ENCODE assay signal across 10 cellular contexts in the genomic region with DNA sequence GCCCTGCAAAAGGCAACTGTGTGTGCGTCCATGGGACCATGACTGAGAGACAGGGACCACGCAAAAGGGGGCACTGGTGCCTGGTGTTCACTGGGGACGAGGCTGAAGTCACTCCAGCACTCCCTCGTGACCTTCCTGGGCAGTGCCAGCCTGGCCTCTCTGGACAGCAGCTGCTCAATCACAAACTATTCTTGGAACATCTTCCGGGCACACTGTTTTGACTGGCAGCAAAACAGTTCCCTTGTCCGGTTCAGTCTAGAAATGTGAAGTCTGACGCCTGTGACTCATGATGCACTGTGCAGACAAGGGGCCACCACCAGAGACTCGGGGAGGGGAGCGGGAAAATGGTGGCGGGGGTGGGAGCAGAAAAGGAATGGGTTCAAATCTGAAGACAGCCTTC. TPM values are rescaled to one million over a fixed set of nuclear protein-coding genes. Genes with fewer than 3 reads are reported as not detected.
A peak's percentile ranks its signal among the peaks of the same experiment; 100 is the strongest.
DNase-seq lines count a peak whose midpoint lies in the region; ATAC-seq and FAIRE-seq lines count a peak whose summit lies in the region.
"Had no signal": no experiment of that assay in that cellular context is flagged by ENCODE, and none has a peak within 500 bp of the region (broad histone marks: within the 10 kb centered on the region; RNA-seq: fewer than 3 reads in every experiment).

No MANE protein-coding gene starts in this region.

- intact Hi-C loops in aorta (cut with DNase I): loop anchor here (1.0 to 10.0 kb wide), 4 partner anchors 42 to 104 kb away; a partner anchor contains a TSS

- peaks cover 8% of the 10 kb centered on the region for H3K36me3 Mint-ChIP-seq in activated T-cell treated with anti-CD3 and anti-CD28 coated beads, Interleukin-2, amount 50 U/mL, for 24 hours (ENCODE audit: low read depth)
- H3K36me3 Mint-ChIP-seq in activated CD4-positive, alpha-beta T cell treated with anti-CD3 and anti-CD28 coated beads, Interleukin-2, amount 10 ng/mL, durations not matched to agents 7 days and 5 days (ENCODE audit: low read depth): peaks cover 3% of the 10 kb centered on the region

- CTCF ChIA-PET in activated CD4-positive, alpha-beta T cell treated with anti-CD3 and anti-CD28 coated beads, Interleukin-2, amount 10 ng/mL, durations not matched to agents 7 days and 5 days (lab: Charles Lee): interaction anchor here (1.1 kb wide), 1 partner anchor 43 kb away, joined by 3 read pairs; no protein-coding TSS in a partner anchor

- no peaks in the 10 kb centered on the region for H3K9me3 Mint-ChIP-seq in activated T-cell treated with anti-CD3 and anti-CD28 coated beads, Interleukin-2, amount 50 U/mL, for 24 hours
- H3K9me3 Mint-ChIP-seq in activated CD4-positive, alpha-beta T cell treated with anti-CD3 and anti-CD28 coated beads, Interleukin-2, amount 10 ng/mL, durations not matched to agents 7 days and 5 days: no peaks in the 10 kb centered on the region

- H3K27me3 ChIP-seq in aorta (ENCODE audit: control insufficient read depth in 1 of 2, insufficient read depth in 2 of 2, low read length in 1 of 2) (no peaks in the 10 kb centered on the region), H7 (ENCODE audit: control insufficient read depth, insufficient read depth, low read length) (no peaks in the 10 kb centered on the region)

- peaks cover 43% of the 10 kb centered on the region for H3K4me1 Mint-ChIP-seq in activated T-cell treated with anti-CD3 and anti-CD28 coated beads, Interleukin-2, amount 50 U/mL, for 24 hours (ENCODE audit: low read depth)
- H3K4me1 Mint-ChIP-seq in activated CD4-positive, alpha-beta T cell treated with anti-CD3 and anti-CD28 coated beads, Interleukin-2, amount 10 ng/mL, durations not matched to agents 7 days and 5 days: peaks cover 33% of the 10 kb centered on the region

- H3K4me3 ChIP-seq in aorta (ENCODE audit: low read length in 2 of 2): no peak overlapping the region
- H3K4me3 ChIP-seq in H7 (ENCODE audit: insufficient read depth, low read depth, low read length): no peak overlapping the region

- no peak for FAIRE-seq in frontal cortex (lab: Jason Lieb, UNC)

- peak overlapping the region; percentile 86 to 87 for H3K27ac ChIP-seq in aorta (ENCODE audit: low read depth in 1 of 2, low read length in 2 of 2)

- DNase-seq in activated T-cell treated with anti-CD3 and anti-CD28 coated beads, Interleukin-2, amount 50 U/mL, for 24 hours: no peak
- DNase-seq in activated T-cell treated with anti-CD3 and anti-CD28 coated beads, Interleukin-2, amount 50 U/mL, for 1 hour: no peak
- DNase-seq in frontal cortex (ENCODE audit: low spot score in 2 of 2) (peak; percentile 56 to 76), occipital lobe (lab: John Stamatoyannopoulos, UW) (peak; percentile 75), aorta (peak; percentile 87 to 90), H7 (no peak)
- DNase-seq in activated CD4-positive, alpha-beta T cell treated with anti-CD3 and anti-CD28 coated beads, Interleukin-2, amount 10 ng/mL, durations not matched to agents 7 days and 5 days: no peak
- no peak for DNase-seq in activated CD4-positive, alpha-beta T cell treated with anti-CD3 and anti-CD28 coated beads for 4 hours
- DNase-seq: 8988T, NCI-H345 had no signal

- ATAC-seq in aorta (ENCODE audit: low FRiP score): peak; percentile 89

- H3K27me3 Mint-ChIP-seq in activated T-cell treated with anti-CD3 and anti-CD28 coated beads, Interleukin-2, amount 50 U/mL, for 24 hours: no peaks in the 10 kb centered on the region
- no peaks in the 10 kb centered on the region for H3K27me3 Mint-ChIP-seq in activated CD4-positive, alpha-beta T cell treated with anti-CD3 and anti-CD28 coated beads, Interleukin-2, amount 10 ng/mL, durations not matched to agents 7 days and 5 days

- POLR2A ChIA-PET in activated CD4-positive, alpha-beta T cell treated with anti-CD3 and anti-CD28 coated beads, Interleukin-2, amount 10 ng/mL, durations not matched to agents 7 days and 5 days (lab: Charles Lee): no interaction called here

- no peaks in the 10 kb centered on the region for H3K9me3 ChIP-seq in aorta (ENCODE audit: control insufficient read depth, low read length)

- H3K36me3 ChIP-seq in aorta (ENCODE audit: control insufficient read depth in 1 of 2, insufficient read depth in 2 of 2, low read length in 1 of 2): no peaks in the 10 kb centered on the region
- peaks cover 1% of the 10 kb centered on the region for H3K36me3 ChIP-seq in H7 (replicated peaks; ENCODE audit: control insufficient read depth, insufficient read depth, low read length)

- H3K27ac Mint-ChIP-seq in activated T-cell treated with anti-CD3 and anti-CD28 coated beads, Interleukin-2, amount 50 U/mL, for 24 hours: peak overlapping the region; percentile 40
- H3K27ac Mint-ChIP-seq in activated CD4-positive, alpha-beta T cell treated with anti-CD3 and anti-CD28 coated beads, Interleukin-2, amount 10 ng/mL, durations not matched to agents 7 days and 5 days: no peak overlapping the region

- H3K4me3 Mint-ChIP-seq in activated T-cell treated with anti-CD3 and anti-CD28 coated beads, Interleukin-2, amount 50 U/mL, for 24 hours: no peak overlapping the region
- H3K4me3 Mint-ChIP-seq in activated CD4-positive, alpha-beta T cell treated with anti-CD3 and anti-CD28 coated beads, Interleukin-2, amount 10 ng/mL, durations not matched to agents 7 days and 5 days: no peak overlapping the region

- H3K4me1 ChIP-seq in aorta (ENCODE audit: control insufficient read depth in 1 of 2, insufficient read depth in 2 of 2, low read length in 2 of 2): peaks cover 0 to 6% of the 10 kb centered on the region in 2 donors

- WGBS in aorta, 2 donors: 3 to 7% methylated on average over 10 of the region's 10 CpGs

RNA-seq across cellular contexts. Expression of a gene that starts 20.8 kb away (rescaled TPM):
- 23.2 TPM for total RNA-seq in frontal cortex
- total RNA-seq in occipital lobe: 25.4 TPM
- 10 to 100 TPM; 23.3 to 28.3 TPM for total RNA-seq in aorta
- 10 to 100 TPM; 35.7 to 72.7 TPM for polyA plus RNA-seq in aorta
- total RNA-seq in activated CD4-positive, alpha-beta T cell treated with anti-CD3 and anti-CD28 coated beads, Interleukin-2, amount 10 ng/mL, durations not matched to agents 7 days and 5 days: 10 to 100 TPM; 24.8 to 31.7 TPM
- total RNA-seq in H7 (2014; rRNA removed; shearing (Covaris generic)): 5.5 and 12.8 TPM in 2 replicates

RNA-seq across cellular contexts. Expression of a gene that starts 42.3 kb away (rescaled TPM):
- total RNA-seq in frontal cortex (0.41 TPM), occipital lobe (0.78 TPM), aorta (10 to 100 TPM; 12.6 to 13.7 TPM)
- polyA plus RNA-seq in aorta: 10 to 100 TPM; 19.4 to 25.3 TPM
- 1 to 10 TPM; 6.0 to 6.5 TPM for total RNA-seq in activated CD4-positive, alpha-beta T cell treated with anti-CD3 and anti-CD28 coated beads, Interleukin-2, amount 10 ng/mL, durations not matched to agents 7 days and 5 days
- total RNA-seq in H7 (2014; rRNA removed; shearing (Covaris generic)): 0.45 and 0.52 TPM in 2 replicates

RNA-seq across cellular contexts. Expression of a gene that starts 54.8 kb away (rescaled TPM):
- total RNA-seq in frontal cortex (3.7 TPM), occipital lobe (4.8 TPM), aorta (10 to 100 TPM; 28.8 to 33.3 TPM)
- polyA plus RNA-seq in aorta: 10 to 100 TPM; 18.4 to 50.4 TPM
- under 1 TPM; 0.79 to 0.89 TPM for total RNA-seq in activated CD4-positive, alpha-beta T cell treated with anti-CD3 and anti-CD28 coated beads, Interleukin-2, amount 10 ng/mL, durations not matched to agents 7 days and 5 days
- 12.4 and 13.2 TPM in 2 replicates for total RNA-seq in H7 (2014; rRNA removed; shearing (Covaris generic))

Comparison
In these comparisons a context has a peak if more than half of its experiments do, and no peak if none do; other contexts are left out.
1. DNase-seq: peak in frontal cortex (2 of 2), occipital lobe (single experiment) and aorta (2 of 2); none in activated T-cell treated with anti-CD3 and anti-CD28 coated beads, Interleukin-2, amount 50 U/mL, for 24 hours (single experiment), activated T-cell treated with anti-CD3 and anti-CD28 coated beads, Interleukin-2, amount 50 U/mL, for 1 hour (single experiment), activated CD4-positive, alpha-beta T cell treated with anti-CD3 and anti-CD28 coated beads, Interleukin-2, amount 10 ng/mL, durations not matched to agents 7 days and 5 days (single experiment), H7 (single experiment) and activated CD4-positive, alpha-beta T cell treated with anti-CD3 and anti-CD28 coated beads for 4 hours (0 of 2).